In genomic region chr7:1473864-1474512, GRCh38 we compare ENCODE assay signal across 8 cellular contexts. TPM values are rescaled to one million over a fixed set of nuclear protein-coding genes. Genes with fewer than 3 reads are reported as not detected.
DNase-seq lines count a peak whose midpoint lies in the region; ATAC-seq and TF ChIP-seq lines count a peak whose summit lies in the region.

No MANE protein-coding gene starts in this region.

- 17% methylated on average over 1 of the region's 37 CpGs for WGBS in right lobe of liver (ENCODE audit: insufficient coverage, low coverage, low lambda C conversion rate, missing lambda C conversion rate)

- peak; percentile 88 to 92 (median 90) for TF ChIP-seq CTCF in right lobe of liver (IDR thresholded peaks at IDR 0.05)

- H3K27ac ChIP-seq in right lobe of liver, result no peak overlapping the region

- DNase-seq in DMS114 treated with DMSO at 0.1 percent for 48 hours (lab: John Stamatoyannopoulos, UW; ENCODE audit: unreplicated experiment) (peak; percentile 14), HK-2 (ENCODE audit: unreplicated experiment) (peak; percentile 86), NCI-H774 (lab: John Stamatoyannopoulos, UW) (peak; percentile 60), dedifferentiated amniotic fluid mesenchymal stem cell (ENCODE audit: extremely low spot score) (peak; percentile 66), right lobe of liver (peak; percentile 84 to 88 (median 86))
- peak; percentile 89 to 90 for DNase-seq in activated CD4-positive, alpha-beta T cell treated with anti-CD3 and anti-CD28 coated beads, Interleukin-2, amount 50 U/mL, for 48 hours
- DNase-seq in stimulated activated CD4-positive, alpha-beta T cell treated with anti-CD3 and anti-CD28 coated beads, TNF-alpha, amount 100 ng/mL, for 24 hours (ENCODE audit: low read depth in 3 of 3), result peak; percentile 78 to 88 (median 79)

- no peaks in the 10 kb centered on the region for H3K27me3 ChIP-seq in right lobe of liver

- H3K4me1 ChIP-seq in right lobe of liver, result no peaks in the 10 kb centered on the region

- peaks cover 0 to 41% (median 2%) of the 10 kb centered on the region in 4 donors for H3K36me3 ChIP-seq in right lobe of liver

- no peak overlapping the region for H3K4me3 ChIP-seq in right lobe of liver

- H3K9me3 ChIP-seq in right lobe of liver, result no peaks in the 10 kb centered on the region

- intact Hi-C loops in right lobe of liver (cut with DNase I), result loop anchor here in 1 of 2 donors (10.0 kb wide), 1 partner anchor 49 kb away; no protein-coding TSS in a partner anchor

- no peak for TF ChIP-seq POLR2A in right lobe of liver (IDR thresholded peaks at IDR 0.05)

- peak; percentile 72 to 92 (median 79) for ATAC-seq in right lobe of liver
- no peak for ATAC-seq in GM18858 (IDR thresholded peaks at IDR 0.05; ENCODE audit: unreplicated experiment)

RNA-seq across cellular contexts. Expression of gene MICALL2, which starts 14.7 kb away (rescaled TPM):
- total RNA-seq in right lobe of liver, result 10 to 100 TPM in 5 of 6 experiments, 1 to 10 TPM in 1; 8.2 to 23.8 (median 13.6) TPM

RNA-seq across cellular contexts. Expression of gene INTS1, which starts 30.2 kb away (rescaled TPM):
- total RNA-seq in right lobe of liver, result 10 to 100 TPM; 30.1 to 49.6 (median 41.2) TPM

RNA-seq across cellular contexts. Expression of gene MAFK, which starts 56.5 kb away (rescaled TPM):
- 10 to 100 TPM in 4 of 6 experiments, 1 to 10 TPM in 2; 6.9 to 29.7 (median 13.1) TPM for total RNA-seq in right lobe of liver

Comparison
In these comparisons a context has a peak if more than half of its experiments do, and no peak if none do; other contexts are left out.
1. DNase-seq: peak in every context shown above with its lines; median percentile 90 in activated CD4-positive, alpha-beta T cell treated with anti-CD3 and anti-CD28 coated beads, Interleukin-2, amount 50 U/mL, for 48 hours; 86 in HK-2; 86 in right lobe of liver; 79 in stimulated activated CD4-positive, alpha-beta T cell treated with anti-CD3 and anti-CD28 coated beads, TNF-alpha, amount 100 ng/mL, for 24 hours; 66 in dedifferentiated amniotic fluid mesenchymal stem cell; 60 in NCI-H774; 14 in DMS114 treated with DMSO at 0.1 percent for 48 hours.